Comparison of ENCODE assay signal across 7 cellular contexts in genomic region chr20:51562334-51563140, GRCh38. TPM values are rescaled to one million over a fixed set of nuclear protein-coding genes. Genes with fewer than 3 reads are reported as not detected.
DNase-seq lines count a peak whose midpoint lies in the region; ATAC-seq, FAIRE-seq and TF ChIP-seq lines count a peak whose summit lies in the region.

No MANE protein-coding gene starts in this region.

- ATAC-seq in naive B cell (ENCODE audit: low read depth in 2 of 2) = peak; percentile 48 to 52
- ATAC-seq in HG03432 (IDR thresholded peaks at IDR 0.05; ENCODE audit: unreplicated experiment) = no peak

- H3K27me3 Mint-ChIP-seq in naive B cell = peaks cover 53 to 70% (median 69%) of the 10 kb centered on the region in 3 donors

- peak overlapping the region; percentile 36 to 86 (median 75) for H3K4me3 Mint-ChIP-seq in naive B cell

- no peak overlapping the region for H3K27ac Mint-ChIP-seq in naive B cell

- TF ChIP-seq CTCF in GM06990 (IDR thresholded peaks at IDR 0.05; ENCODE audit: insufficient read depth, low read length, poor library complexity, severe bottlenecking) (no peak), fibroblast of villous mesenchyme (IDR thresholded peaks at IDR 0.05; ENCODE audit: insufficient read depth, low read depth, low read length) (no peak)

- H3K36me3 ChIP-seq in GM06990 (ENCODE audit: control insufficient read depth, insufficient read depth, low read length) = no peaks in the 10 kb centered on the region

- H3K4me1 Mint-ChIP-seq in naive B cell = peaks cover 22 to 25% (median 24%) of the 10 kb centered on the region in 3 donors

- FAIRE-seq in urothelium cell line (lab: Jason Lieb, UNC) = no peak

- no peak for DNase-seq in GM06990 (ENCODE audit: extremely low read depth, insufficient read length)
- peak; percentile 64 for DNase-seq in NCI-H1105 treated with DMSO at 0.1 percent for 48 hours (lab: John Stamatoyannopoulos, UW)
- DNase-seq in activated naive CD4-positive, alpha-beta T cell treated with Interleukin-2 at 50 U/mL for 16 hours = peak; percentile 19
- peak; percentile 93 for DNase-seq in fibroblast of villous mesenchyme (ENCODE audit: low read depth)
- peak; percentile 17 for DNase-seq in naive B cell
- peak; percentile 85 for DNase-seq in urothelium cell line (ENCODE audit: low spot score)

- no peaks in the 10 kb centered on the region for H3K36me3 Mint-ChIP-seq in naive B cell

- peaks cover 0 to 2% (median 0%) of the 10 kb centered on the region in 7 donors for H3K9me3 Mint-ChIP-seq in naive B cell

- H3K4me3 ChIP-seq in GM06990 (replicated peaks; ENCODE audit: low read depth, low read length) = peak overlapping the region; percentile 14
- H3K4me3 ChIP-seq in fibroblast of villous mesenchyme (ENCODE audit: low read depth, low read length) = peak overlapping the region; percentile 61

- no peaks in the 10 kb centered on the region; the same call in none of the 2 replicates for H3K27me3 ChIP-seq in GM06990 (replicated peaks; ENCODE audit: control insufficient read depth, insufficient read depth, low read length)

RNA-seq across cellular contexts. Expression of gene NFATC2, which starts 20.0 kb away (rescaled TPM):
- total RNA-seq in fibroblast of villous mesenchyme = under 0.01 and 0.64 TPM in 2 replicates
- 10 to 100 TPM in 4 of 6 donors, 1 to 10 TPM in 2; 4.6 to 22.9 (median 14.6) TPM for polyA plus RNA-seq in naive B cell (ENCODE audit: low read depth in 6 of 6)
